In the genomic region with DNA sequence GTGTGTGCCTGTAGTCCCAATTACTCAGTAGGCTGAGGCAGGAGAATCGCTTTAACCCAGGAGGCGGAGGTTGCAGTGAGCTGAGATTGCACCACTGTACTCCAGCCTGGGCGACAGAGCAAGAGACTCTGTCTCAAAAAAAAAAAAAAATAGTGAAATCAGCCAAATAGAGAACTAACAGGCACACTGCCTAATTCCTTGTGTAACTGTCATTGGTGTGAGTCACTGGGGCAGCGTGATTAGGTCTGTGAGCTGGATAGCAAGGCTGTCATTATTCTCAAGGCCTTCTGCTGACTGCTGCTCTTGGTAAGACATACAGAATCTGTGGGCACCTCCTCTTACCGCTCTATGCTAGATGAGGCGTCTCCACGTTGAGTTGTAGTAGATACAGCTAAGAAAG, we compare ENCODE assay signal across 8 cellular contexts.
DNase-seq lines count a peak whose midpoint lies in the region; ATAC-seq and TF ChIP-seq lines count a peak whose summit lies in the region.

No MANE protein-coding gene starts in this region.

- ATAC-seq in RWPE2 (ENCODE audit: low read depth) (peak; percentile 65), HG03521 (IDR thresholded peaks at IDR 0.05; ENCODE audit: unreplicated experiment) (no peak)

- no peak for TF ChIP-seq CTCF in RWPE2 (IDR thresholded peaks at IDR 0.05; ENCODE audit: poor library complexity, severe bottlenecking)
- TF ChIP-seq CTCF in fibroblast of the aortic adventitia (IDR thresholded peaks at IDR 0.05; ENCODE audit: insufficient read depth, low read length): no peak

- no peaks in the 10 kb centered on the region for H3K27me3 ChIP-seq in RWPE2 (ENCODE audit: insufficient read depth, poor library complexity, severe bottlenecking)

- peak overlapping the region; percentile 89 for H3K27ac ChIP-seq in RWPE2 (ENCODE audit: poor library complexity, severe bottlenecking)

- no peaks in the 10 kb centered on the region for H3K9me3 ChIP-seq in RWPE2 (ENCODE audit: severe bottlenecking)

- H3K4me3 ChIP-seq in RWPE2 (ENCODE audit: severe bottlenecking): no peak overlapping the region
- H3K4me3 ChIP-seq in fibroblast of the aortic adventitia (ENCODE audit: low read depth, low read length): no peak overlapping the region

- DNase-seq in Daoy (ENCODE audit: low read depth): peak; percentile 87
- DNase-seq in RWPE2 (ENCODE audit: low spot score): no peak
- DNase-seq in fibroblast of the aortic adventitia (ENCODE audit: low read depth): peak; percentile 94
- peak; percentile 46 for DNase-seq in pulmonary artery endothelial cell (ENCODE audit: low read depth, low spot score)
- no peak for DNase-seq in DMS114 treated with DMSO at 0.1 percent for 48 hours (lab: John Stamatoyannopoulos, UW; ENCODE audit: unreplicated experiment)
- no peak for DNase-seq in activated naive CD4-positive, alpha-beta T cell (lab: John Stamatoyannopoulos, UW)
- no peak for DNase-seq in NCI-H526 (lab: John Stamatoyannopoulos, UW)

- peaks cover 50% of the 10 kb centered on the region for H3K4me1 ChIP-seq in RWPE2 (ENCODE audit: insufficient read depth, poor library complexity, severe bottlenecking)

- H3K36me3 ChIP-seq in RWPE2 (ENCODE audit: low read depth): peaks cover 9% of the 10 kb centered on the region

Comparison
In these comparisons a context has a peak if more than half of its experiments do, and no peak if none do; other contexts are left out.
1. DNase-seq: peak in Daoy (single experiment), fibroblast of the aortic adventitia (single experiment) and pulmonary artery endothelial cell (single experiment); none in RWPE2 (single experiment), DMS114 treated with DMSO at 0.1 percent for 48 hours (single experiment), activated naive CD4-positive, alpha-beta T cell (0 of 4) and NCI-H526 (0 of 2).